21 cellular contexts compared by ENCODE assay signal in genomic region chr18:45727068-45727467, GRCh38. TPM values are rescaled to one million over a fixed set of nuclear protein-coding genes. Genes with fewer than 3 reads are reported as not detected.
"Had no signal": no experiment of that assay in that cellular context is flagged by ENCODE, and none has a peak within 500 bp of the region (broad histone marks: within the 10 kb centered on the region; RNA-seq: fewer than 3 reads in every experiment).

No MANE protein-coding gene starts in this region.

- H3K27ac Mint-ChIP-seq: activated CD4-positive, alpha-beta memory T cell treated with anti-CD3 and anti-CD28 coated beads for 36 hours; activated naive CD8-positive, alpha-beta T cell; brain; immature natural killer cell; T-helper 2 cell treated with Interferon-gamma antibody and Interleukin-4, amounts not matched to agents 5 μg/mL and 100 μg/mL, for 36 hours; WTC11 had no signal

- H3K27me3 ChIP-seq: colonic mucosa, suprapubic skin, transverse colon had no signal

- DNase-seq: activated CD4-positive, alpha-beta memory T cell treated with anti-CD3 and anti-CD28 coated beads for 36 hours; activated CD4-positive, alpha-beta T cell treated with anti-CD3 and anti-CD28 coated beads for 4 hours; amniotic stem cell; central memory CD4-positive, alpha-beta T cell; colonic mucosa; erythroblast; heart right ventricle; immature natural killer cell; kidney glomerular epithelial cell; left ventricle myocardium inferior; stimulated activated CD4-positive, alpha-beta T cell treated with anti-CD3 and anti-CD28 coated beads, Interleukin-4, amount 100 ng/mL, for 1 hour; stimulated activated naive CD8-positive, alpha-beta T cell treated with anti-CD3 and anti-CD28 coated beads, Interleukin-15, amount 100 ng/mL, for 72 hours; transverse colon had no signal

- H3K4me2 ChIP-seq: smooth muscle cell had no signal

- H3K9me3 ChIP-seq: colonic mucosa, gastroesophageal sphincter, heart right ventricle, left ventricle myocardium inferior, suprapubic skin, transverse colon had no signal

- H3K4me1 ChIP-seq: colonic mucosa, gastroesophageal sphincter, transverse colon had no signal

- ATAC-seq: gastroesophageal sphincter; heart right ventricle; stimulated activated naive CD8-positive, alpha-beta T cell treated with anti-CD3 and anti-CD28 coated beads, Interleukin-15, amount 100 ng/mL, for 72 hours; WTC11 had no signal

- H3K27ac ChIP-seq: colonic mucosa, gastroesophageal sphincter, heart right ventricle, left ventricle myocardium inferior, suprapubic skin, transverse colon had no signal

- H3K36me3 ChIP-seq: colonic mucosa, gastroesophageal sphincter, heart right ventricle, left ventricle myocardium inferior, suprapubic skin, transverse colon had no signal

- H3K4me3 ChIP-seq: colonic mucosa, gastroesophageal sphincter, heart right ventricle, left ventricle myocardium inferior, smooth muscle cell, suprapubic skin, transverse colon had no signal

- H3K4me3 Mint-ChIP-seq: activated CD4-positive, alpha-beta memory T cell treated with anti-CD3 and anti-CD28 coated beads for 36 hours; activated naive CD8-positive, alpha-beta T cell; brain; immature natural killer cell; stimulated activated naive CD8-positive, alpha-beta T cell treated with anti-CD3 and anti-CD28 coated beads, Interleukin-15, amount 100 ng/mL, for 72 hours; T-helper 2 cell treated with Interferon-gamma antibody and Interleukin-4, amounts not matched to agents 5 μg/mL and 100 μg/mL, for 36 hours; WTC11 had no signal

- H3K9me3 Mint-ChIP-seq: activated CD4-positive, alpha-beta memory T cell treated with anti-CD3 and anti-CD28 coated beads for 36 hours; brain; immature natural killer cell; stimulated activated naive CD8-positive, alpha-beta T cell treated with anti-CD3 and anti-CD28 coated beads, Interleukin-15, amount 100 ng/mL, for 72 hours; T-helper 2 cell treated with Interferon-gamma antibody and Interleukin-4, amounts not matched to agents 5 μg/mL and 100 μg/mL, for 36 hours; WTC11 had no signal

- H3K27me3 Mint-ChIP-seq: activated CD4-positive, alpha-beta memory T cell treated with anti-CD3 and anti-CD28 coated beads for 36 hours; activated naive CD8-positive, alpha-beta T cell; stimulated activated naive CD8-positive, alpha-beta T cell treated with anti-CD3 and anti-CD28 coated beads, Interleukin-15, amount 100 ng/mL, for 72 hours had no signal

- H3K4me1 Mint-ChIP-seq: brain had no signal

- H3K36me3 Mint-ChIP-seq: activated CD4-positive, alpha-beta memory T cell treated with anti-CD3 and anti-CD28 coated beads for 36 hours; brain; WTC11 had no signal

RNA-seq across cellular contexts. Expression of gene SLC14A1, which starts 3.1 kb away (rescaled TPM):
- total RNA-seq: WTC11 had no signal
- polyA plus RNA-seq: neural cell had no signal
